1 cellular context compared by ENCODE assay signal in genomic region chr6:41073203-41073967, GRCh38.
TF ChIP-seq lines count a peak whose summit lies in the region.

No MANE protein-coding gene starts in this region.

TF ChIP-seq in HEK293, 187 proteins besides CTCF, POLR2A, EP300 and RAD21 (continued from another document and continues in another):
- TF ChIP-seq ZNF394 (tag by site-specific recombination; IDR thresholded peaks at IDR 0.05; ENCODE audit: borderline replicate concordance) (no peak), FEZF1 (tag by site-specific recombination; IDR thresholded peaks at IDR 0.05) (no peak), ZNF658 (tag by site-specific recombination; IDR thresholded peaks at IDR 0.05) (no peak), ZNF19 (tag by site-specific recombination; IDR thresholded peaks at IDR 0.05; ENCODE audit: low read depth) (no peak), ZSCAN18 (tag by site-specific recombination; IDR thresholded peaks at IDR 0.05) (no peak), ZNF214 (tag by site-specific recombination; IDR thresholded peaks at IDR 0.05; ENCODE audit: borderline replicate concordance) (no peak), ZNF530 (tag by site-specific recombination; IDR thresholded peaks at IDR 0.05; ENCODE audit: low read depth) (no peak), ZNF121 (tag by site-specific recombination; IDR thresholded peaks at IDR 0.05) (0 out of 2 replicates have a peak, but pooled peaks have one; percentile 38), ZNF76 (tag by site-specific recombination; IDR thresholded peaks at IDR 0.05; ENCODE audit: borderline replicate concordance, low read depth) (no peak), PRDM1 (tag by site-specific recombination; IDR thresholded peaks at IDR 0.05) (no peak), ZNF555 (tag by site-specific recombination; conservative IDR thresholded peaks at IDR 0.05) (no peak), ZNF548 (tag by site-specific recombination; IDR thresholded peaks at IDR 0.05) (no peak), ZNF133 (tag by site-specific recombination; IDR thresholded peaks at IDR 0.05) (no peak), ZXDB (tag by site-specific recombination; IDR thresholded peaks at IDR 0.05) (peak; percentile 73), ZNF335 (tag by site-specific recombination; conservative IDR thresholded peaks at IDR 0.05) (peak; percentile 68; the same call in 1 of the 2 replicates), ZNF48 (tag by site-specific recombination; IDR thresholded peaks at IDR 0.05) (no peak), ZIC2 (tag by site-specific recombination; IDR thresholded peaks at IDR 0.05) (peak; percentile 41; the same call in 1 of the 2 replicates), ZNF624 (tag by site-specific recombination; IDR thresholded peaks at IDR 0.05) (no peak), ZNF132 (tag by site-specific recombination; IDR thresholded peaks at IDR 0.05; ENCODE audit: borderline replicate concordance) (no peak), ZNF24 (tag by site-specific recombination; IDR thresholded peaks at IDR 0.05) (no peak), IKZF3 (tag by site-specific recombination; IDR thresholded peaks at IDR 0.05) (no peak), HOXD13 (CRISPR knock-in tag; IDR thresholded peaks at IDR 0.05; ENCODE audit: borderline replicate concordance) (no peak), REPIN1 (tag by site-specific recombination; IDR thresholded peaks at IDR 0.05; ENCODE audit: low read depth) (no peak), ZNF677 (tag by site-specific recombination; IDR thresholded peaks at IDR 0.05) (0 out of 2 replicates have a peak, but pooled peaks have one; percentile 36), ZNF571 (tag by site-specific recombination; IDR thresholded peaks at IDR 0.05) (no peak), KLF7 (tag by site-specific recombination; IDR thresholded peaks at IDR 0.05; ENCODE audit: borderline replicate concordance) (0 out of 2 replicates have a peak, but pooled peaks have one; percentile 25), SCRT1 (tag by site-specific recombination; IDR thresholded peaks at IDR 0.05; ENCODE audit: borderline replicate concordance) (no peak), ZNF175 (tag by site-specific recombination; IDR thresholded peaks at IDR 0.05) (no peak), ZEB2 (tag by site-specific recombination; IDR thresholded peaks at IDR 0.05) (peak; percentile 11; the same call in 1 of the 2 replicates), ZNF514 (tag by site-specific recombination; IDR thresholded peaks at IDR 0.05) (no peak), ZNF664 (tag by site-specific recombination; IDR thresholded peaks at IDR 0.05) (no peak), WT1 (tag by site-specific recombination; IDR thresholded peaks at IDR 0.05) (no peak), ZNF626 (tag by site-specific recombination; IDR thresholded peaks at IDR 0.05) (no peak), SP3 (tag by site-specific recombination; IDR thresholded peaks at IDR 0.05) (peak; percentile 85), ZNF324 (tag by site-specific recombination; IDR thresholded peaks at IDR 0.05) (no peak; the same call in 1 of the 2 replicates), ZNF529 (tag by site-specific recombination; IDR thresholded peaks at IDR 0.05; ENCODE audit: insufficient replicate concordance) (no peak), ZNF791 (tag by site-specific recombination; IDR thresholded peaks at IDR 0.05) (0 out of 2 replicates have a peak, but pooled peaks have one; percentile 14), OVOL3 (tag by site-specific recombination; IDR thresholded peaks at IDR 0.05) (no peak), TCF7L2 (IDR thresholded peaks at IDR 0.05; ENCODE audit: borderline replicate concordance, low read depth, low read length) (no peak), ZNF426 (tag by site-specific recombination; IDR thresholded peaks at IDR 0.05) (no peak), ZBTB20 (tag by site-specific recombination; IDR thresholded peaks at IDR 0.05) (peak; percentile 69), ZBTB8A (tag by site-specific recombination; IDR thresholded peaks at IDR 0.05) (peak; percentile 61), PBX3 (CRISPR knock-in tag; IDR thresholded peaks at IDR 0.05) (0 out of 2 replicates have a peak, but pooled peaks have one; percentile 31), ZSCAN30 (tag by site-specific recombination; IDR thresholded peaks at IDR 0.05) (peak; percentile 93), ZNF146 (tag by site-specific recombination; IDR thresholded peaks at IDR 0.05) (0 out of 2 replicates have a peak, but pooled peaks have one; percentile 37), ZNF404 (tag by site-specific recombination; IDR thresholded peaks at IDR 0.05) (no peak), ZNF585B (tag by site-specific recombination; IDR thresholded peaks at IDR 0.05) (no peak)
- TF ChIP-seq, protein P1, sequence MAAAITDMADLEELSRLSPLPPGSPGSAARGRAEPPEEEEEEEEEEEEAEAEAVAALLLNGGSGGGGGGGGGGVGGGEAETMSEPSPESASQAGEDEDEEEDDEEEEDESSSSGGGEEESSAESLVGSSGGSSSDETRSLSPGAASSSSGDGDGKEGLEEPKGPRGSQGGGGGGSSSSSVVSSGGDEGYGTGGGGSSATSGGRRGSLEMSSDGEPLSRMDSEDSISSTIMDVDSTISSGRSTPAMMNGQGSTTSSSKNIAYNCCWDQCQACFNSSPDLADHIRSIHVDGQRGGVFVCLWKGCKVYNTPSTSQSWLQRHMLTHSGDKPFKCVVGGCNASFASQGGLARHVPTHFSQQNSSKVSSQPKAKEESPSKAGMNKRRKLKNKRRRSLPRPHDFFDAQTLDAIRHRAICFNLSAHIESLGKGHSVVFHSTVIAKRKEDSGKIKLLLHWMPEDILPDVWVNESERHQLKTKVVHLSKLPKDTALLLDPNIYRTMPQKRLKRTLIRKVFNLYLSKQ (tag by site-specific recombination; IDR thresholded peaks at IDR 0.05; ENCODE audit: borderline replicate concordance) = no peak
- TF ChIP-seq, protein P2, sequence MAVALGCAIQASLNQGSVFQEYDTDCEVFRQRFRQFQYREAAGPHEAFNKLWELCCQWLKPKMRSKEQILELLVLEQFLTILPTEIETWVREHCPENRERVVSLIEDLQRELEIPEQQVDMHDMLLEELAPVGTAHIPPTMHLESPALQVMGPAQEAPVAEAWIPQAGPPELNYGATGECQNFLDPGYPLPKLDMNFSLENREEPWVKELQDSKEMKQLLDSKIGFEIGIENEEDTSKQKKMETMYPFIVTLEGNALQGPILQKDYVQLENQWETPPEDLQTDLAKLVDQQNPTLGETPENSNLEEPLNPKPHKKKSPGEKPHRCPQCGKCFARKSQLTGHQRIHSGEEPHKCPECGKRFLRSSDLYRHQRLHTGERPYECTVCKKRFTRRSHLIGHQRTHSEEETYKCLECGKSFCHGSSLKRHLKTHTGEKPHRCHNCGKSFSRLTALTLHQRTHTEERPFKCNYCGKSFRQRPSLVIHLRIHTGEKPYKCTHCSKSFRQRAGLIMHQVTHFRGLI (tag by site-specific recombination; IDR thresholded peaks at IDR 0.05) = peak; percentile 99
- TF ChIP-seq, protein P3, sequence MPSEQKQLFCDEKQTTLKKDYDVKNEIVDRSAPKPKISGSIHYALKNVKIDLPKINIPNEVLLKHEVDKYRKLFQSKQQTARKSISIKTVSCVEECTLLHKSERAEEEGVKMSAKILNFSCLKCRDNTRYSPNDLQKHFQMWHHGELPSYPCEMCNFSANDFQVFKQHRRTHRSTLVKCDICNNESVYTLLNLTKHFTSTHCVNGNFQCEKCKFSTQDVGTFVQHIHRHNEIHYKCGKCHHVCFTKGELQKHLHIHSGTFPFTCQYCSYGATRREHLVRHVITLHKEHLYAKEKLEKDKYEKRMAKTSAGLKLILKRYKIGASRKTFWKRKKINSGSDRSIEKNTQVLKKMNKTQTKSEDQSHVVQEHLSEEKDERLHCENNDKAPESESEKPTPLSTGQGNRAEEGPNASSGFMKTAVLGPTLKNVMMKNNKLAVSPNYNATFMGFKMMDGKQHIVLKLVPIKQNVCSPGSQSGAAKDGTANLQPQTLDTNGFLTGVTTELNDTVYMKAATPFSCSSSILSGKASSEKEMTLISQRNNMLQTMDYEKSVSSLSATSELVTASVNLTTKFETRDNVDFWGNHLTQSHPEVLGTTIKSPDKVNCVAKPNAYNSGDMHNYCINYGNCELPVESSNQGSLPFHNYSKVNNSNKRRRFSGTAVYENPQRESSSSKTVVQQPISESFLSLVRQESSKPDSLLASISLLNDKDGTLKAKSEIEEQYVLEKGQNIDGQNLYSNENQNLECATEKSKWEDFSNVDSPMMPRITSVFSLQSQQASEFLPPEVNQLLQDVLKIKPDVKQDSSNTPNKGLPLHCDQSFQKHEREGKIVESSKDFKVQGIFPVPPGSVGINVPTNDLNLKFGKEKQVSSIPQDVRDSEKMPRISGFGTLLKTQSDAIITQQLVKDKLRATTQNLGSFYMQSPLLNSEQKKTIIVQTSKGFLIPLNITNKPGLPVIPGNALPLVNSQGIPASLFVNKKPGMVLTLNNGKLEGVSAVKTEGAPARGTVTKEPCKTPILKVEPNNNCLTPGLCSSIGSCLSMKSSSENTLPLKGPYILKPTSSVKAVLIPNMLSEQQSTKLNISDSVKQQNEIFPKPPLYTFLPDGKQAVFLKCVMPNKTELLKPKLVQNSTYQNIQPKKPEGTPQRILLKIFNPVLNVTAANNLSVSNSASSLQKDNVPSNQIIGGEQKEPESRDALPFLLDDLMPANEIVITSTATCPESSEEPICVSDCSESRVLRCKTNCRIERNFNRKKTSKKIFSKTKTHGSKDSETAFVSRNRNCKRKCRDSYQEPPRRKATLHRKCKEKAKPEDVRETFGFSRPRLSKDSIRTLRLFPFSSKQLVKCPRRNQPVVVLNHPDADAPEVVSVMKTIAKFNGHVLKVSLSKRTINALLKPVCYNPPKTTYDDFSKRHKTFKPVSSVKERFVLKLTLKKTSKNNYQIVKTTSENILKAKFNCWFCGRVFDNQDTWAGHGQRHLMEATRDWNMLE (tag by site-specific recombination; conservative IDR thresholded peaks at IDR 0.05; ENCODE audit: low read depth) = no peak
- TF ChIP-seq, protein P4, sequence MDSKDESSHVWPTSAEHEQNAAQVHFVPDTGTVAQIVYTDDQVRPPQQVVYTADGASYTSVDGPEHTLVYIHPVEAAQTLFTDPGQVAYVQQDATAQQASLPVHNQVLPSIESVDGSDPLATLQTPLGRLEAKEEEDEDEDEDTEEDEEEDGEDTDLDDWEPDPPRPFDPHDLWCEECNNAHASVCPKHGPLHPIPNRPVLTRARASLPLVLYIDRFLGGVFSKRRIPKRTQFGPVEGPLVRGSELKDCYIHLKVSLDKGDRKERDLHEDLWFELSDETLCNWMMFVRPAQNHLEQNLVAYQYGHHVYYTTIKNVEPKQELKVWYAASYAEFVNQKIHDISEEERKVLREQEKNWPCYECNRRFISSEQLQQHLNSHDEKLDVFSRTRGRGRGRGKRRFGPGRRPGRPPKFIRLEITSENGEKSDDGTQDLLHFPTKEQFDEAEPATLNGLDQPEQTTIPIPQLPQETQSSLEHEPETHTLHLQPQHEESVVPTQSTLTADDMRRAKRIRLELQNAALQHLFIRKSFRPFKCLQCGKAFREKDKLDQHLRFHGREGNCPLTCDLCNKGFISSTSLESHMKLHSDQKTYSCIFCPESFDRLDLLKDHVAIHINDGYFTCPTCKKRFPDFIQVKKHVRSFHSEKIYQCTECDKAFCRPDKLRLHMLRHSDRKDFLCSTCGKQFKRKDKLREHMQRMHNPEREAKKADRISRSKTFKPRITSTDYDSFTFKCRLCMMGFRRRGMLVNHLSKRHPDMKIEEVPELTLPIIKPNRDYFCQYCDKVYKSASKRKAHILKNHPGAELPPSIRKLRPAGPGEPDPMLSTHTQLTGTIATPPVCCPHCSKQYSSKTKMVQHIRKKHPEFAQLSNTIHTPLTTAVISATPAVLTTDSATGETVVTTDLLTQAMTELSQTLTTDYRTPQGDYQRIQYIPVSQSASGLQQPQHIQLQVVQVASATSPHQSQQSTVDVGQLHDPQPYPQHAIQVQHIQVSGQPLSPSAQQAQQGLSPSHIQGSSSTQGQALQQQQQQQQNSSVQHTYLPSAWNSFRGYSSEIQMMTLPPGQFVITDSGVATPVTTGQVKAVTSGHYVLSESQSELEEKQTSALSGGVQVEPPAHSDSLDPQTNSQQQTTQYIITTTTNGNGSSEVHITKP (tag by site-specific recombination; IDR thresholded peaks at IDR 0.05) = no peak; the same call in 1 of the 2 replicates
- TF ChIP-seq, protein P5, sequence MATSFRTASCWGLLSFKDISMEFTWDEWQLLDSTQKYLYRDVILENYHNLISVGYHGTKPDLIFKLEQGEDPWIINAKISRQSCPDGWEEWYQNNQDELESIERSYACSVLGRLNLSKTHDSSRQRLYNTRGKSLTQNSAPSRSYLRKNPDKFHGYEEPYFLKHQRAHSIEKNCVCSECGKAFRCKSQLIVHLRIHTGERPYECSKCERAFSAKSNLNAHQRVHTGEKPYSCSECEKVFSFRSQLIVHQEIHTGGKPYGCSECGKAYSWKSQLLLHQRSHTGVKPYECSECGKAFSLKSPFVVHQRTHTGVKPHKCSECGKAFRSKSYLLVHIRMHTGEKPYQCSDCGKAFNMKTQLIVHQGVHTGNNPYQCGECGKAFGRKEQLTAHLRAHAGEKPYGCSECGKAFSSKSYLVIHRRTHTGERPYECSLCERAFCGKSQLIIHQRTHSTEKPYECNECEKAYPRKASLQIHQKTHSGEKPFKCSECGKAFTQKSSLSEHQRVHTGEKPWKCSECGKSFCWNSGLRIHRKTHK (tag by site-specific recombination; IDR thresholded peaks at IDR 0.05) = no peak
